ENCODE assay signal across 1 cellular context in genomic region chr11:70650075-70650909, GRCh38.
TF ChIP-seq lines count a peak whose summit lies in the region.

No MANE protein-coding gene starts in this region.

TF ChIP-seq in HepG2, 621 proteins besides CTCF, POLR2A, EP300 and RAD21 (continued from another document and continues in another):
- TF ChIP-seq RNF219 (CRISPR knock-in tag; IDR thresholded peaks at IDR 0.05) = peak; percentile 99
- TF ChIP-seq ZNF781 (CRISPR knock-in tag; IDR thresholded peaks at IDR 0.05; ENCODE audit: borderline replicate concordance, not compliant biosample characterization) = peak; percentile 100
- TF ChIP-seq RBM39 (IDR thresholded peaks at IDR 0.05; ENCODE audit: low read depth, low read length, poor library complexity, severe bottlenecking) = no peak
- peak; percentile 87; the same call in 1 of the 2 replicates for TF ChIP-seq THAP7 (CRISPR knock-in tag; IDR thresholded peaks at IDR 0.05)
- TF ChIP-seq ZNF589 (CRISPR knock-in tag; conservative IDR thresholded peaks at IDR 0.05) = peak; percentile 100
- TF ChIP-seq LRRFIP1 (CRISPR knock-in tag; conservative IDR thresholded peaks at IDR 0.05) = peak; percentile 99
- no peak for TF ChIP-seq SOX6 (IDR thresholded peaks at IDR 0.05)
- peak; percentile 49 for TF ChIP-seq SOX6 (CRISPR knock-in tag; IDR thresholded peaks at IDR 0.05)
- TF ChIP-seq HOXA7 (CRISPR knock-in tag; IDR thresholded peaks at IDR 0.05) = peak; percentile 96
- TF ChIP-seq ZMYM3 (CRISPR knock-in tag; IDR thresholded peaks at IDR 0.05) = peak; percentile 57; the same call in 1 of the 2 replicates
- TF ChIP-seq ZNF160 (CRISPR knock-in tag; IDR thresholded peaks at IDR 0.05) = peak; percentile 99
- peak; percentile 70; the same call in 1 of the 2 replicates for TF ChIP-seq ZNF576 (CRISPR knock-in tag; IDR thresholded peaks at IDR 0.05)
- TF ChIP-seq ZBTB40 (IDR thresholded peaks at IDR 0.05) = no peak
- TF ChIP-seq ZBTB40 (CRISPR knock-in tag; IDR thresholded peaks at IDR 0.05) = peak; percentile 95
- peak; percentile 99 for TF ChIP-seq SIN3A (IDR thresholded peaks at IDR 0.05; ENCODE audit: borderline replicate concordance, low read depth, low read length)
- TF ChIP-seq MLXIP (CRISPR knock-in tag; IDR thresholded peaks at IDR 0.05; ENCODE audit: borderline replicate concordance) = peak; percentile 99
- TF ChIP-seq HNRNPK (IDR thresholded peaks at IDR 0.05; ENCODE audit: low read depth, low read length, poor library complexity, severe bottlenecking) = no peak
- no peak for TF ChIP-seq ASH2L (IDR thresholded peaks at IDR 0.05; ENCODE audit: insufficient read length, low read depth, low read length)
- peak; percentile 89 for TF ChIP-seq REPIN1 (CRISPR knock-in tag; IDR thresholded peaks at IDR 0.05; ENCODE audit: borderline replicate concordance, low read depth)
- peak; percentile 94 for TF ChIP-seq AKAP8 (CRISPR knock-in tag; IDR thresholded peaks at IDR 0.05)
- no peak for TF ChIP-seq CEBPZ (IDR thresholded peaks at IDR 0.05; ENCODE audit: low read length)
- peak; percentile 97 for TF ChIP-seq ZMAT5 (CRISPR knock-in tag; IDR thresholded peaks at IDR 0.05; ENCODE audit: borderline replicate concordance, low read depth)
